In the genomic region with DNA sequence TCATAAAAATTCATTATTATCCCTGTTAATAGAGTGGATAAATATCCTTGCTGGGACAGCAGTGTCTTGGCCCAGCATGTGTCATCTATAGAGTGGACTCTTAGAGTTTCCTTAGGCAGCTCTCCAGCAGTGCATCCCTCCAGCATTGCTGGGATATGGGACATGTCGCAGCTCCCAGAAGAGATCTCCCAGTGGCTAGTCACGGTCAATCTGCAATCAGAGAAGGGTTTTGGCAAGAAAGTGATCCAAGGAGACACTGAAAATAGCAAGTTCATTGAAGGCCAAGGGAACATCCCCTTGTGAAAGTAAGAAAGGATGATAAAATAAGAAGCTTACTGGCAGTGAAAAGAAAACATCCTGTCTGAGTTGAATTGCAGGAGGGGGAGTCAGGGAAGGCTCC, we compare ENCODE assay signal across 24 cellular contexts. TPM values are rescaled to one million over a fixed set of nuclear protein-coding genes. Genes with fewer than 3 reads are reported as not detected.
DNase-seq lines count a peak whose midpoint lies in the region; ATAC-seq and TF ChIP-seq lines count a peak whose summit lies in the region.
"Had no signal": no experiment of that assay in that cellular context is flagged by ENCODE, and none has a peak within 500 bp of the region (broad histone marks: within the 10 kb centered on the region; RNA-seq: fewer than 3 reads in every experiment).

No MANE protein-coding gene starts in this region.

- H3K27ac ChIP-seq in endodermal cell (ENCODE audit: low read depth, low read length) (no peak overlapping the region), gastrocnemius medialis (peak overlapping the region in 1 of 4 donors; percentile 24)
- H3K27ac ChIP-seq: A549; BLaER1 treated with 17β-estradiol and CSF1 and Interleukin-3, amounts not matched to agents 10 nM and 100 nM had no signal

- H3K4me3 Mint-ChIP-seq in endodermal cell = no peak overlapping the region
- H3K4me3 Mint-ChIP-seq: CD4-positive, alpha-beta T cell had no signal

- intact Hi-C loops in gastrocnemius medialis (cut with DNase I; ENCODE audit: low total_unique reads) = no loop called here

- H3K4me1 Mint-ChIP-seq in endodermal cell = peaks cover 10% of the 10 kb centered on the region

- H3K36me3 ChIP-seq in endodermal cell (ENCODE audit: control insufficient read depth, insufficient read depth, low read length) (no peaks in the 10 kb centered on the region), gastrocnemius medialis (no peaks in the 10 kb centered on the region)
- H3K36me3 ChIP-seq: BLaER1 treated with 17β-estradiol and CSF1 and Interleukin-3, amounts not matched to agents 10 nM and 100 nM; MG63 had no signal

- in situ Hi-C loops in gastrocnemius medialis (cut with MboI; ENCODE audit: low sequenced_read_pairs in 4 of 4) = loop anchor here in 2 of 4 donors (25.0 kb wide), 1 partner anchor 333 kb away; no protein-coding TSS in a partner anchor

- H3K36me3 Mint-ChIP-seq in endodermal cell (ENCODE audit: low read depth) = no peaks in the 10 kb centered on the region

- DNase-seq in EH (ENCODE audit: low read depth) (peak; percentile 20), endodermal cell (no peak), left lobe of liver (ENCODE audit: low spot score) (no peak), gastrocnemius medialis (peak in 1 of 2 donors; percentile 16), cerebellum (ENCODE audit: low spot score) (no peak), UCSD-AML1 (lab: John Stamatoyannopoulos, UW; ENCODE audit: unreplicated experiment) (no peak), DMS153 treated with DMSO at 0.1 percent for 48 hours (lab: John Stamatoyannopoulos, UW; ENCODE audit: unreplicated experiment) (no peak)
- DNase-seq: AML-193; CD4-positive, alpha-beta T cell; EL; GDM1; HCEC 1CT; KBM-7; MG63; NCI-H1417; NCI-H1694 treated with DMSO at 0.1 percent for 48 hours; NCI-H2081; NCI-H2227 treated with DMSO at 0.1 percent for 48 hours; NCI-H526 treated with DMSO at 0.1 percent for 48 hours; RPMI8226; SHP77 treated with DMSO at 0.1 percent for 48 hours had no signal

- TF ChIP-seq CTCF in endodermal cell (conservative IDR thresholded peaks at IDR 0.05) = no peak
- no peak for TF ChIP-seq CTCF in gastrocnemius medialis (IDR thresholded peaks at IDR 0.05 in 4 of 5, conservative IDR thresholded peaks at IDR 0.05 in 1 of 5)

- H3K9ac ChIP-seq in endodermal cell (ENCODE audit: extremely low read depth, low read length, poor library complexity, severe bottlenecking) = no peak overlapping the region
- H3K9ac ChIP-seq: BLaER1 treated with 17β-estradiol and CSF1 and Interleukin-3, amounts not matched to agents 10 nM and 100 nM had no signal

- no peak for TF ChIP-seq POLR2A in gastrocnemius medialis (IDR thresholded peaks at IDR 0.05)

- peak overlapping the region; percentile 11 for H3K27ac Mint-ChIP-seq in endodermal cell
- H3K27ac Mint-ChIP-seq: CD4-positive, alpha-beta T cell had no signal

- no peaks in the 10 kb centered on the region for H3K27me3 ChIP-seq in endodermal cell (ENCODE audit: control insufficient read depth, insufficient read depth, low read length, poor library complexity, severe bottlenecking)
- H3K27me3 ChIP-seq in gastrocnemius medialis = no peaks in the 10 kb centered on the region
- H3K27me3 ChIP-seq: BLaER1 treated with 17β-estradiol and CSF1 and Interleukin-3, amounts not matched to agents 10 nM and 100 nM; MG63 had no signal

- no peaks in the 10 kb centered on the region for H3K4me1 ChIP-seq in endodermal cell (ENCODE audit: control insufficient read depth, insufficient read depth, low read length)
- peaks cover 10 to 16% of the 10 kb centered on the region in 2 donors for H3K4me1 ChIP-seq in gastrocnemius medialis
- H3K4me1 ChIP-seq: A549 had no signal

- peaks cover 7% of the 10 kb centered on the region for H3K27me3 Mint-ChIP-seq in endodermal cell (ENCODE audit: insufficient read depth)

- 93 to 95% methylated on average over 2 of the region's 2 CpGs for WGBS in endodermal cell (ENCODE audit: insufficient coverage in 1 of 2, insufficient read length in 1 of 2), 2 experiments

- no peak overlapping the region for H3K4me3 ChIP-seq in endodermal cell (ENCODE audit: low read length)
- no peak overlapping the region for H3K4me3 ChIP-seq in gastrocnemius medialis
- H3K4me3 ChIP-seq: A549; BLaER1 treated with 17β-estradiol and CSF1 and Interleukin-3, amounts not matched to agents 10 nM and 100 nM; GM12878; MG63 had no signal

- no peaks in the 10 kb centered on the region for H3K9me3 Mint-ChIP-seq in endodermal cell
- H3K9me3 Mint-ChIP-seq: CD4-positive, alpha-beta T cell had no signal

- ATAC-seq in left lobe of liver (peak; percentile 40), gastrocnemius medialis (peak; percentile 69 to 91)
- ATAC-seq: A549, GM12878 had no signal

- H3K9me3 ChIP-seq in endodermal cell (ENCODE audit: control insufficient read depth, low read length) (no peaks in the 10 kb centered on the region), gastrocnemius medialis (no peaks in the 10 kb centered on the region)
- H3K9me3 ChIP-seq: A549; BLaER1 treated with 17β-estradiol and CSF1 and Interleukin-3, amounts not matched to agents 10 nM and 100 nM; MG63 had no signal

RNA-seq across cellular contexts. Expression of a gene that starts 19.4 kb away (rescaled TPM):
- 1 to 10 TPM; 5.8 to 8.7 TPM for total RNA-seq in endodermal cell
- 3.8 TPM for polyA plus RNA-seq in endodermal cell (2013, experiment 1 of 2)
- 3.3 TPM for polyA plus RNA-seq in endodermal cell (2013, experiment 2 of 2)
- 15.0 TPM for total RNA-seq in left lobe of liver
- total RNA-seq in gastrocnemius medialis = 1 to 10 TPM; 2.7 to 6.5 (median 4.3) TPM
- 5.1 TPM for total RNA-seq in cerebellum
